In genomic region chr1:240092301-240093119, GRCh38 we compare ENCODE assay signal across 9 cellular contexts. TPM values are rescaled to one million over a fixed set of nuclear protein-coding genes. Genes with fewer than 3 reads are reported as not detected.
A peak's percentile ranks its signal among the peaks of the same experiment; 100 is the strongest.
DNase-seq lines count a peak whose midpoint lies in the region; ATAC-seq, FAIRE-seq and TF ChIP-seq lines count a peak whose summit lies in the region.
"Had no signal": no experiment of that assay in that cellular context is flagged by ENCODE, and none has a peak within 500 bp of the region (broad histone marks: within the 10 kb centered on the region; RNA-seq: fewer than 3 reads in every experiment).

No MANE protein-coding gene starts in this region.

- ATAC-seq in pancreas = peak; percentile 35 to 76 (median 66)
- no peak for ATAC-seq in HG02970 (IDR thresholded peaks at IDR 0.05; ENCODE audit: low FRiP score, unreplicated experiment)
- no peak for ATAC-seq in GM18873 (IDR thresholded peaks at IDR 0.05; ENCODE audit: low FRiP score, unreplicated experiment)
- ATAC-seq in GM21528 (IDR thresholded peaks at IDR 0.05; ENCODE audit: low FRiP score, unreplicated experiment) = no peak
- ATAC-seq: Panc1 had no signal

- POLR2A ChIA-PET in RWPE1 (lab: Yijun Ruan, JAX; ENCODE audit: low non-redundant PET) = no interaction called here

- peak; percentile 13 for DNase-seq in GM12892 (ENCODE audit: insufficient read length)
- DNase-seq in RWPE1 (ENCODE audit: low spot score) = peak; percentile 37
- DNase-seq in fibroblast of the aortic adventitia (ENCODE audit: low read depth) = peak; percentile 68
- peak in 3 of 6 donors; percentile 8 to 77 (median 64) for DNase-seq in pancreas
- no peak for DNase-seq in OCI-M1 (lab: John Stamatoyannopoulos, UW)

- TF ChIP-seq POLR2A in GM12892 (IDR thresholded peaks at IDR 0.05; ENCODE audit: low read depth, low read length) = no peak

- 2 to 3% methylated on average over 57 to 70 of the region's 70 CpGs for WGBS in pancreas, 2 donors

- FAIRE-seq in GM12892 (lab: Jason Lieb, UNC) (no peak), pancreas (lab: Jason Lieb, UNC) (no peak)

- CTCF ChIA-PET in RWPE1 (lab: Yijun Ruan, JAX) = no interaction called here

- H3K9me3 ChIP-seq in pancreas = no peaks in the 10 kb centered on the region

- intact Hi-C loops in pancreas (cut with DNase I) = no loop called here

- peak overlapping the region; percentile 84 for H3K4me3 ChIP-seq in fibroblast of the aortic adventitia (ENCODE audit: low read depth, low read length)
- H3K4me3 ChIP-seq in pancreas = peak overlapping the region in 2 of 4 donors; percentile 7 to 42

- TF ChIP-seq CTCF in RWPE1 (conservative IDR thresholded peaks at IDR 0.05; ENCODE audit: low read depth) = no peak
- peak; percentile 32 for TF ChIP-seq CTCF in fibroblast of the aortic adventitia (IDR thresholded peaks at IDR 0.05; ENCODE audit: insufficient read depth, low read length)
- TF ChIP-seq CTCF in pancreas (IDR thresholded peaks at IDR 0.05) = no peak

- peaks cover 0 to 24% (median 4%) of the 10 kb centered on the region in 4 donors for H3K27me3 ChIP-seq in pancreas

- no peaks in the 10 kb centered on the region for H3K36me3 ChIP-seq in pancreas

- no peaks in the 10 kb centered on the region for H3K4me1 ChIP-seq in pancreas

- H3K27ac ChIP-seq in RWPE1 (no peak overlapping the region), pancreas (no peak overlapping the region)

RNA-seq across cellular contexts. Expression of gene FMN2, which starts 0.8 kb away (rescaled TPM):
- not detected for polyA plus RNA-seq in GM12892 (2012; ENCODE audit: missing spikeins)
- total RNA-seq in fibroblast of the aortic adventitia (ENCODE audit: low replicate concordance) (8.1 and 34.5 TPM in 2 replicates), pancreas (1 to 10 TPM in 4 of 6 donors, under 1 TPM in 2; 0.56 to 3.5 (median 1.8) TPM)
- polyA plus RNA-seq in pancreas = 1 to 10 TPM; 1.7 to 8.2 TPM

Comparison
In these comparisons a context has a peak if more than half of its experiments do, and no peak if none do; other contexts are left out.
1. ATAC-seq: peak in pancreas (4 of 4); none in HG02970 (single experiment), GM18873 (single experiment) and GM21528 (single experiment).